In genomic region chr11:2582436-2582931, GRCh38 we compare ENCODE assay signal across 1 cellular context.
TF ChIP-seq lines count a peak whose summit lies in the region.

No MANE protein-coding gene starts in this region.

TF ChIP-seq in K562, 482 proteins besides CTCF, POLR2A, EP300 and RAD21 (continued from another document):
- TF ChIP-seq ATF2 (CRISPR knock-in tag; IDR thresholded peaks at IDR 0.05), result no peak
